In genomic region chr20:35191419-35191818, GRCh38 we compare ENCODE assay signal across 24 cellular contexts. TPM values are rescaled to one million over a fixed set of nuclear protein-coding genes. Genes with fewer than 3 reads are reported as not detected.
"Had no signal": no experiment of that assay in that cellular context is flagged by ENCODE, and none has a peak within 500 bp of the region (broad histone marks: within the 10 kb centered on the region; RNA-seq: fewer than 3 reads in every experiment).

No MANE protein-coding gene starts in this region.

- H3K4me3 ChIP-seq: adrenal gland, breast epithelium, esophagus muscularis mucosa, ovary, sigmoid colon, stomach, upper lobe of left lung had no signal

- DNase-seq: activated CD4-positive, alpha-beta T cell treated with anti-CD3 and anti-CD28 coated beads for 36 hours; activated CD4-positive, alpha-beta T cell treated with anti-CD3 and anti-CD28 coated beads, Interleukin-2, amount 50 U/mL, for 48 hours; activated gamma-delta T cell treated with Interleukin-2 at 50 U/mL for 16 hours; activated T-cell treated with anti-CD3 and anti-CD28 coated beads for 4 hours; effector CD8-positive, alpha-beta T cell; immature natural killer cell; kidney glomerular epithelial cell; mesendoderm; natural killer cell; sigmoid colon; stimulated activated CD4-positive, alpha-beta T cell treated with anti-CD3 and anti-CD28 coated beads, Interleukin-4, amount 100 ng/mL, for 24 hours; stomach; upper lobe of left lung had no signal

- H3K36me3 Mint-ChIP-seq: stimulated activated effector memory CD8-positive, alpha-beta T cell treated with anti-CD3 and anti-CD28 coated beads, Interleukin-12 subunit alpha, Interleukin-12 subunit beta, amount 100 ng/mL, for 72 hours had no signal

- H3K27me3 Mint-ChIP-seq: activated CD4-positive, alpha-beta T cell treated with anti-CD3 and anti-CD28 coated beads for 36 hours; dendritic cell treated with granulocyte-macrophage colony-stimulating factor and Interleukin-4, amounts not matched to agents 40 ng/mL and 50 ng/mL, for 4 days had no signal

- FAIRE-seq: astrocyte, endothelial cell of umbilical vein had no signal

- H3K27me3 ChIP-seq: adrenal gland, breast epithelium, esophagus muscularis mucosa, ovary, sigmoid colon, stomach, upper lobe of left lung had no signal

- H3K9me3 ChIP-seq: ovary, sigmoid colon had no signal

- H3K4me3 Mint-ChIP-seq: activated CD4-positive, alpha-beta T cell treated with anti-CD3 and anti-CD28 coated beads for 36 hours; activated T-helper 1 cell treated with anti-CD3 and anti-CD28 coated beads, Interleukin-12 subunit alpha, Interleukin-12 subunit beta, Interleukin-2, Interleukin-4 antibody, amounts not matched to agents 30 ng/mL and 10 ng/mL and 1 ng/mL, durations not matched to agents 14 hours and 24 hours and 36 hours; dendritic cell treated with granulocyte-macrophage colony-stimulating factor and Interleukin-4, amounts not matched to agents 40 ng/mL and 50 ng/mL, for 4 days; immature natural killer cell; natural killer cell; stimulated activated effector memory CD8-positive, alpha-beta T cell treated with anti-CD3 and anti-CD28 coated beads, Interleukin-12 subunit alpha, Interleukin-12 subunit beta, amount 100 ng/mL, for 72 hours; WTC11 had no signal

- H3K36me3 ChIP-seq: adrenal gland, breast epithelium, ovary, sigmoid colon, stomach, upper lobe of left lung had no signal

- H3K27ac ChIP-seq: breast epithelium, stomach had no signal

- H3K27ac Mint-ChIP-seq: activated CD4-positive, alpha-beta T cell treated with anti-CD3 and anti-CD28 coated beads for 36 hours; activated T-helper 1 cell treated with anti-CD3 and anti-CD28 coated beads, Interleukin-12 subunit alpha, Interleukin-12 subunit beta, Interleukin-2, Interleukin-4 antibody, amounts not matched to agents 30 ng/mL and 10 ng/mL and 1 ng/mL, durations not matched to agents 14 hours and 24 hours and 36 hours; dendritic cell treated with granulocyte-macrophage colony-stimulating factor and Interleukin-4, amounts not matched to agents 40 ng/mL and 50 ng/mL, for 4 days; immature natural killer cell; natural killer cell; stimulated activated effector memory CD8-positive, alpha-beta T cell treated with anti-CD3 and anti-CD28 coated beads, Interleukin-12 subunit alpha, Interleukin-12 subunit beta, amount 100 ng/mL, for 72 hours; WTC11 had no signal

- H3K4me1 Mint-ChIP-seq: activated CD4-positive, alpha-beta T cell treated with anti-CD3 and anti-CD28 coated beads for 36 hours; immature natural killer cell; natural killer cell; stimulated activated effector memory CD8-positive, alpha-beta T cell treated with anti-CD3 and anti-CD28 coated beads, Interleukin-12 subunit alpha, Interleukin-12 subunit beta, amount 100 ng/mL, for 72 hours had no signal

- H3K4me1 ChIP-seq: breast epithelium had no signal

- ATAC-seq: activated CD4-positive, alpha-beta T cell treated with anti-CD3 and anti-CD28 coated beads for 36 hours; activated naive CD4-positive, alpha-beta T cell treated with anti-CD3 and anti-CD28 coated beads, Interleukin-2, amount 50 U/mL, for 72 hours; natural killer cell; stimulated activated effector memory CD8-positive, alpha-beta T cell treated with anti-CD3 and anti-CD28 coated beads, Interleukin-12 subunit alpha, Interleukin-12 subunit beta, amount 100 ng/mL, for 72 hours; WTC11 had no signal

RNA-seq across cellular contexts. Expression of gene MMP24, which starts 35.1 kb away (rescaled TPM):
- total RNA-seq: activated CD4-positive, alpha-beta T cell treated with anti-CD3 and anti-CD28 coated beads for 36 hours; activated naive CD4-positive, alpha-beta T cell treated with anti-CD3 and anti-CD28 coated beads, Interleukin-2, amount 50 U/mL, for 72 hours had no signal
